ENCODE assay signal across 1 cellular context in the genomic region with DNA sequence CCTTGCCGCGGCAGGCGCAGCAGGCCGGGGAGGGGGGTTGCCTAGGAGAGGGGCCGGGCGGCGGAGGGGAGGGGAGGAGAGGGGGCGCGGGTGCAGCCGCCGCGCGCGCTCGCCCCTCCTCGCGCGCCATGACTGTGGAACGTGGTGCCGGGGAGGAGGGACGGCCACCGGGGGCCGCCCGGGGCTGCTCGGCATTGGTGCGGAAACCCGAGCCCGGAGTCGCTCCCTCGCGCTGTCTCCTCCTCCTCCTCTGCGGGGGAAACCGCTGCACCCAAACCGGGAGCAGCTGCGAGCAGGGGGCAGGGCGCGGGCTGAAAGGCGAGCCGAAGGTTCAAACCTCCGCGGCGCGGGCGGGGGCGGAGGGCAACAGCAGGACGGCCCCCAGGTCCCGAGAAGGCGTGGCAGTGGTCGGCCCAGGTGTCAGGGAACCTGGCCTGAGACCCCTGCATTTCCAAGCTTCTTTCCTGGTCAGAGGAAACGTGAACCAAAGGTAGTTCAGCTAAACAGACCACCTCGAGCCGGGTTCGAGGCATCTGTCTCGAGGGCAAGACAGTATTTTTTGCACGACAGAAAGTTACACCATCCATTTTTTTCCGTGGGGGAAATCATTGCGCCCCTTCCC.
TF ChIP-seq lines count a peak whose summit lies in the region.

No MANE protein-coding gene starts in this region.

TF ChIP-seq in SK-N-SH treated with all-trans-retinoic acid at 6 μM for 48 hours, 23 proteins besides CTCF, POLR2A, EP300 and RAD21 (continued from another document):
- TF ChIP-seq, protein P1, sequence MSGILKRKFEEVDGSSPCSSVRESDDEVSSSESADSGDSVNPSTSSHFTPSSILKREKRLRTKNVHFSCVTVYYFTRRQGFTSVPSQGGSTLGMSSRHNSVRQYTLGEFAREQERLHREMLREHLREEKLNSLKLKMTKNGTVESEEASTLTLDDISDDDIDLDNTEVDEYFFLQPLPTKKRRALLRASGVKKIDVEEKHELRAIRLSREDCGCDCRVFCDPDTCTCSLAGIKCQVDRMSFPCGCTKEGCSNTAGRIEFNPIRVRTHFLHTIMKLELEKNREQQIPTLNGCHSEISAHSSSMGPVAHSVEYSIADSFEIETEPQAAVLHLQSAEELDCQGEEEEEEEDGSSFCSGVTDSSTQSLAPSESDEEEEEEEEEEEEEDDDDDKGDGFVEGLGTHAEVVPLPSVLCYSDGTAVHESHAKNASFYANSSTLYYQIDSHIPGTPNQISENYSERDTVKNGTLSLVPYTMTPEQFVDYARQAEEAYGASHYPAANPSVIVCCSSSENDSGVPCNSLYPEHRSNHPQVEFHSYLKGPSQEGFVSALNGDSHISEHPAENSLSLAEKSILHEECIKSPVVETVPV (CRISPR knock-in tag; IDR thresholded peaks at IDR 0.05): no peak
- no peak for TF ChIP-seq CREB5 (CRISPR knock-in tag; IDR thresholded peaks at IDR 0.05; ENCODE audit: low read depth)
TF ChIP-seq in SK-N-SH treated with all-trans-retinoic acid at 6 μM for 48 hours: peak in this region for 0.
